ENCODE assay signal across 8 cellular contexts in the genomic region with DNA sequence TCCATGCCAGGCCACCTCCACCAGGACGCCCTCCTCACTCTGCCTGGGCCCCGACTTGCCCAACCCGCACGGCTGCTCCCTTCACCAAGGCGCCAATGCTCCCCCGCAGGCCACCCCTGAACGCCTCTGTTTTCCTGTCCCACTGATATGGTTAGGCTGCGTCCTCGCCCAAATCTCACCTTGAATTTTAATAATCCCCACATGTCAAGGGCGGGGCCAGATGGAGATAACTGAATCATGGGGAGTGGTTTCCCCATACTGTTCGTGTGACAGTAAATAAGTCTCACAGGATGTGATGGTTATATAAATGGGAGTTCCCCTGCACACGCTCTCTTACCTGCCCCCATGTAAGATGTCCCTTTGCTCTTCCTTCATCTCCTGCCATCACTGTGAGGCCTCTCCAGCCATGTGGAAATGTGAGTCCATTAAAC. TPM values are rescaled to one million over a fixed set of nuclear protein-coding genes. Genes with fewer than 3 reads are reported as not detected.
A peak's percentile ranks its signal among the peaks of the same experiment; 100 is the strongest.
DNase-seq lines count a peak whose midpoint lies in the region; ATAC-seq and FAIRE-seq lines count a peak whose summit lies in the region.

No MANE protein-coding gene starts in this region.

- H3K4me3 ChIP-seq in HAP-1: no peak overlapping the region

- H3K4me1 ChIP-seq in HAP-1: 0 out of 2 replicates have a peak, but pooled peaks cover 2% of the 10 kb centered on the region

- FAIRE-seq in HTR-8/SVneo (lab: Jason Lieb, UNC): no peak

- no peaks in the 10 kb centered on the region; the same call in 1 of the 2 replicates for H3K36me3 ChIP-seq in HAP-1 (replicated peaks)

- ATAC-seq in GM19043 (IDR thresholded peaks at IDR 0.05; ENCODE audit: low read depth, unreplicated experiment): peak; percentile 71

- DNase-seq in T follicular helper cell (ENCODE audit: low read depth): peak; percentile 56
- peak; percentile 89 for DNase-seq in activated effector memory CD4-positive, alpha-beta T cell treated with anti-CD3 and anti-CD28 coated beads, Interleukin-2, amount 50 U/mL, for 16 hours
- DNase-seq in stimulated activated CD4-positive, alpha-beta T cell treated with anti-CD3 and anti-CD28 coated beads, TNF-alpha, amount 100 ng/mL, for 24 hours (ENCODE audit: low read depth in 3 of 3): peak; percentile 28 to 57 (median 35)
- no peak for DNase-seq in occipital lobe (lab: John Stamatoyannopoulos, UW)
- DNase-seq in HTR-8/SVneo (ENCODE audit: insufficient read length, low spot score): no peak
- DNase-seq in NCI-H146 treated with DMSO at 0.1 percent for 48 hours (lab: John Stamatoyannopoulos, UW; ENCODE audit: unreplicated experiment): no peak
- DNase-seq in HAP-1 (ENCODE audit: low spot score in 2 of 2): no peak

- H3K27me3 ChIP-seq in HAP-1 (ENCODE audit: low read depth): no peaks in the 10 kb centered on the region

- H3K9me3 ChIP-seq in HAP-1: no peaks in the 10 kb centered on the region

- in situ Hi-C loops in HAP-1 (cut with MboI; ENCODE audit: low sequenced_read_pairs): loop anchor here (25.0 kb wide), 2 partner anchors 675 to 900 kb away; no protein-coding TSS in a partner anchor

RNA-seq across cellular contexts. Expression of a gene that starts 29.8 kb away (rescaled TPM):
- total RNA-seq in occipital lobe: 29.6 TPM

Comparison
In these comparisons a context has a peak if more than half of its experiments do, and no peak if none do; other contexts are left out.
1. DNase-seq: peak in T follicular helper cell (single experiment), activated effector memory CD4-positive, alpha-beta T cell treated with anti-CD3 and anti-CD28 coated beads, Interleukin-2, amount 50 U/mL, for 16 hours (single experiment) and stimulated activated CD4-positive, alpha-beta T cell treated with anti-CD3 and anti-CD28 coated beads, TNF-alpha, amount 100 ng/mL, for 24 hours (3 of 3); none in occipital lobe (single experiment), HTR-8/SVneo (single experiment), NCI-H146 treated with DMSO at 0.1 percent for 48 hours (single experiment) and HAP-1 (0 of 2).